ENCODE assay signal across 15 cellular contexts in genomic region chr16:2846511-2847310, GRCh38. TPM values are rescaled to one million over a fixed set of nuclear protein-coding genes. Genes with fewer than 3 reads are reported as not detected.
DNase-seq lines count a peak whose midpoint lies in the region; ATAC-seq, FAIRE-seq and TF ChIP-seq lines count a peak whose summit lies in the region.
"Had no signal": no experiment of that assay in that cellular context is flagged by ENCODE, and none has a peak within 500 bp of the region (broad histone marks: within the 10 kb centered on the region; RNA-seq: fewer than 3 reads in every experiment).

No MANE protein-coding gene starts in this region.

- DNase-seq in MCF 10A (ENCODE audit: unreplicated experiment) (peak; percentile 75), breast epithelium (ENCODE audit: low spot score in 2 of 2) (no peak), foreskin keratinocyte (peak; percentile 72 to 86), urothelium cell line (ENCODE audit: low spot score) (peak; percentile 73), NCI-H2029 (lab: John Stamatoyannopoulos, UW) (no peak), SIG-M5 (lab: John Stamatoyannopoulos, UW) (no peak)
- DNase-seq in activated CD8-positive, alpha-beta T cell treated with anti-CD3 and anti-CD28 coated beads, Interleukin-2, amount 10 ng/mL, durations not matched to agents 7 days and 5 days: no peak
- DNase-seq: BE2C, NCI-H510A treated with DMSO at 0.1 percent for 48 hours, retina had no signal

- no peaks in the 10 kb centered on the region for H3K9me3 ChIP-seq in breast epithelium

- TF ChIP-seq CTCF in MCF 10A (IDR thresholded peaks at IDR 0.05; ENCODE audit: unreplicated experiment) (no peak), breast epithelium (IDR thresholded peaks at IDR 0.05) (no peak), foreskin keratinocyte (conservative IDR thresholded peaks at IDR 0.05) (no peak)

- no peak for ATAC-seq in activated CD8-positive, alpha-beta T cell treated with anti-CD3 and anti-CD28 coated beads, Interleukin-2, amount 10 ng/mL, durations not matched to agents 7 days and 5 days
- peak; percentile 83 for ATAC-seq in foreskin keratinocyte
- ATAC-seq in GM21717 (IDR thresholded peaks at IDR 0.05; ENCODE audit: unreplicated experiment): no peak

- no peak for TF ChIP-seq POLR2A in breast epithelium (IDR thresholded peaks at IDR 0.05)

- H3K27me3 Mint-ChIP-seq in MCF 10A (ENCODE audit: insufficient read depth, unreplicated experiment): peaks cover 13% of the 10 kb centered on the region
- peaks cover 8% of the 10 kb centered on the region for H3K27me3 Mint-ChIP-seq in activated CD8-positive, alpha-beta T cell treated with anti-CD3 and anti-CD28 coated beads, Interleukin-2, amount 10 ng/mL, durations not matched to agents 7 days and 5 days (ENCODE audit: low read depth)

- H3K27me3 ChIP-seq in breast epithelium (peaks cover 0 to 7% of the 10 kb centered on the region in 2 donors), foreskin keratinocyte (no peaks in the 10 kb centered on the region)
- H3K27me3 ChIP-seq: BE2C had no signal

- no peaks in the 10 kb centered on the region for H3K9me3 Mint-ChIP-seq in MCF 10A (ENCODE audit: unreplicated experiment)
- H3K9me3 Mint-ChIP-seq in activated CD8-positive, alpha-beta T cell treated with anti-CD3 and anti-CD28 coated beads, Interleukin-2, amount 10 ng/mL, durations not matched to agents 7 days and 5 days (ENCODE audit: insufficient read depth): no peaks in the 10 kb centered on the region
- H3K9me3 Mint-ChIP-seq: activated T-helper 1 cell treated with anti-CD3 and anti-CD28 coated beads, Interleukin-12 subunit alpha, Interleukin-12 subunit beta, Interleukin-2, Interleukin-4 antibody, amounts not matched to agents 30 ng/mL and 10 ng/mL and 1 ng/mL, durations not matched to agents 14 hours and 24 hours and 36 hours had no signal

- H3K4me1 Mint-ChIP-seq in MCF 10A (ENCODE audit: insufficient read depth, unreplicated experiment): peaks cover 11% of the 10 kb centered on the region
- peaks cover 44% of the 10 kb centered on the region for H3K4me1 Mint-ChIP-seq in activated CD8-positive, alpha-beta T cell treated with anti-CD3 and anti-CD28 coated beads, Interleukin-2, amount 10 ng/mL, durations not matched to agents 7 days and 5 days (ENCODE audit: low read depth)

- H3K27ac Mint-ChIP-seq in MCF 10A (ENCODE audit: low read depth, unreplicated experiment): peak overlapping the region; percentile 80
- peak overlapping the region; percentile 4 for H3K27ac Mint-ChIP-seq in activated CD8-positive, alpha-beta T cell treated with anti-CD3 and anti-CD28 coated beads, Interleukin-2, amount 10 ng/mL, durations not matched to agents 7 days and 5 days
- H3K27ac Mint-ChIP-seq: activated T-helper 1 cell treated with anti-CD3 and anti-CD28 coated beads, Interleukin-12 subunit alpha, Interleukin-12 subunit beta, Interleukin-2, Interleukin-4 antibody, amounts not matched to agents 30 ng/mL and 10 ng/mL and 1 ng/mL, durations not matched to agents 14 hours and 24 hours and 36 hours had no signal

- no peaks in the 10 kb centered on the region for H3K36me3 Mint-ChIP-seq in MCF 10A (ENCODE audit: insufficient read depth, unreplicated experiment)
- no peaks in the 10 kb centered on the region for H3K36me3 Mint-ChIP-seq in activated CD8-positive, alpha-beta T cell treated with anti-CD3 and anti-CD28 coated beads, Interleukin-2, amount 10 ng/mL, durations not matched to agents 7 days and 5 days (ENCODE audit: low read depth)

- H3K27ac ChIP-seq in breast epithelium: no peak overlapping the region
- H3K27ac ChIP-seq in foreskin keratinocyte: no peak overlapping the region
- H3K27ac ChIP-seq: KMS-11 had no signal

- H3K4me3 Mint-ChIP-seq in MCF 10A (ENCODE audit: unreplicated experiment): peak overlapping the region; percentile 13
- no peak overlapping the region for H3K4me3 Mint-ChIP-seq in activated CD8-positive, alpha-beta T cell treated with anti-CD3 and anti-CD28 coated beads, Interleukin-2, amount 10 ng/mL, durations not matched to agents 7 days and 5 days
- H3K4me3 Mint-ChIP-seq: activated T-helper 1 cell treated with anti-CD3 and anti-CD28 coated beads, Interleukin-12 subunit alpha, Interleukin-12 subunit beta, Interleukin-2, Interleukin-4 antibody, amounts not matched to agents 30 ng/mL and 10 ng/mL and 1 ng/mL, durations not matched to agents 14 hours and 24 hours and 36 hours had no signal

- CTCF ChIA-PET in MCF 10A (lab: Yijun Ruan, JAX): interaction anchor here (0.7 kb wide), 1 partner anchor 831 kb away, joined by 3 read pairs; no protein-coding TSS in a partner anchor
- CTCF ChIA-PET in activated CD8-positive, alpha-beta T cell treated with anti-CD3 and anti-CD28 coated beads, Interleukin-2, amount 10 ng/mL, durations not matched to agents 7 days and 5 days (lab: Charles Lee): no interaction called here

- BruUV-seq in MCF 10A (replicated peaks; lab: Mats Ljungman, UMichigan): no TSS peak

- intact Hi-C loops in MCF 10A (cut with micrococcal nuclease) (no loop called here), breast epithelium (cut with DNase I; ENCODE audit: low total_unique reads) (no loop called here)

- no peaks in the 10 kb centered on the region for H3K4me1 ChIP-seq in breast epithelium
- peaks cover 4% of the 10 kb centered on the region for H3K4me1 ChIP-seq in foreskin keratinocyte
- H3K4me1 ChIP-seq: BE2C had no signal

- peak; percentile 72 for FAIRE-seq in urothelium cell line (lab: Jason Lieb, UNC)

- POLR2A ChIA-PET in MCF 10A (lab: Yijun Ruan, JAX): interaction anchor here (0.8 to 0.9 kb wide), 2 partner anchors 22 to 48 kb away, joined by 3 read pairs; partner anchors contain the start of gene PRSS41
- POLR2A ChIA-PET in activated CD8-positive, alpha-beta T cell treated with anti-CD3 and anti-CD28 coated beads, Interleukin-2, amount 10 ng/mL, durations not matched to agents 7 days and 5 days (lab: Charles Lee): no interaction called here

- H3K36me3 ChIP-seq in breast epithelium: no peaks in the 10 kb centered on the region
- H3K36me3 ChIP-seq: BE2C had no signal

- H3K4me3 ChIP-seq in breast epithelium: no peak overlapping the region

RNA-seq across cellular contexts. Expression of gene PRSS22, which starts 11.3 kb away (rescaled TPM):
- not detected in 2 replicates for total RNA-seq in MCF 10A (2022)
- 10 to 100 TPM in 2 of 3 donors, not detected in 1; 13.6 to 18.7 TPM for total RNA-seq in breast epithelium
- total RNA-seq in activated CD8-positive, alpha-beta T cell treated with anti-CD3 and anti-CD28 coated beads, Interleukin-2, amount 10 ng/mL, durations not matched to agents 7 days and 5 days: not detected
- 1.3 and 2.1 TPM in 2 replicates for total RNA-seq in foreskin keratinocyte
- 2.2 and 2.5 TPM in 2 replicates for polyA plus RNA-seq in foreskin keratinocyte
- total RNA-seq: activated T-helper 1 cell treated with anti-CD3 and anti-CD28 coated beads, Interleukin-12 subunit alpha, Interleukin-12 subunit beta, Interleukin-2, Interleukin-4 antibody, amounts not matched to agents 30 ng/mL and 10 ng/mL and 1 ng/mL, durations not matched to agents 14 hours and 24 hours and 36 hours; T-helper 1 cell treated with Interleukin-12 subunit alpha and Interleukin-12 subunit beta and Interleukin-4 antibody, amounts not matched to agents 30 ng/mL and 1 ng/mL, for 36 hours had no signal

RNA-seq across cellular contexts. Expression of gene ZG16B, which starts 16.6 kb away (rescaled TPM):
- total RNA-seq in MCF 10A (2022): 4.0 and 6.9 TPM in 2 replicates
- 10 to 100 TPM in 2 of 3 donors, not detected in 1; 24.6 to 46.5 TPM for total RNA-seq in breast epithelium
- 1 to 10 TPM; 2.9 to 3.7 TPM for total RNA-seq in activated CD8-positive, alpha-beta T cell treated with anti-CD3 and anti-CD28 coated beads, Interleukin-2, amount 10 ng/mL, durations not matched to agents 7 days and 5 days
- total RNA-seq in foreskin keratinocyte: 0.60 and 0.68 TPM in 2 replicates
- polyA plus RNA-seq in foreskin keratinocyte: 0.78 and 0.95 TPM in 2 replicates

RNA-seq across cellular contexts. Expression of gene PRSS21, which starts 29.7 kb away (rescaled TPM):
- total RNA-seq in MCF 10A (2022): 16.4 TPM in 2 replicates
- total RNA-seq in breast epithelium: 1 to 10 TPM in 2 of 3 donors, not detected in 1; 2.9 to 4.9 TPM
- total RNA-seq in activated CD8-positive, alpha-beta T cell treated with anti-CD3 and anti-CD28 coated beads, Interleukin-2, amount 10 ng/mL, durations not matched to agents 7 days and 5 days: 1 to 10 TPM; 5.2 to 6.0 TPM
- total RNA-seq in foreskin keratinocyte: 5.6 and 8.1 TPM in 2 replicates
- 10.8 and 11.2 TPM in 2 replicates for polyA plus RNA-seq in foreskin keratinocyte

RNA-seq across cellular contexts. Expression of gene FLYWCH2, which starts 36.3 kb away (rescaled TPM):
- total RNA-seq in MCF 10A (2022) (24.4 and 27.7 TPM in 2 replicates), breast epithelium (10 to 100 TPM; 36.0 to 49.2 (median 47.9) TPM), foreskin keratinocyte (36.1 and 38.4 TPM in 2 replicates)
- total RNA-seq in activated CD8-positive, alpha-beta T cell treated with anti-CD3 and anti-CD28 coated beads, Interleukin-2, amount 10 ng/mL, durations not matched to agents 7 days and 5 days: 10 to 100 TPM; 22.5 to 22.8 TPM
- 44.5 and 48.4 TPM in 2 replicates for polyA plus RNA-seq in foreskin keratinocyte

RNA-seq across cellular contexts. Expression of gene PRSS41, which starts 48.4 kb away (rescaled TPM):
- total RNA-seq in MCF 10A (2022) (not detected in 2 replicates), breast epithelium (not detected), foreskin keratinocyte (not detected in 2 replicates)
- total RNA-seq in activated CD8-positive, alpha-beta T cell treated with anti-CD3 and anti-CD28 coated beads, Interleukin-2, amount 10 ng/mL, durations not matched to agents 7 days and 5 days: not detected
- polyA plus RNA-seq in foreskin keratinocyte: not detected in 2 replicates
- total RNA-seq: activated T-helper 1 cell treated with anti-CD3 and anti-CD28 coated beads, Interleukin-12 subunit alpha, Interleukin-12 subunit beta, Interleukin-2, Interleukin-4 antibody, amounts not matched to agents 30 ng/mL and 10 ng/mL and 1 ng/mL, durations not matched to agents 14 hours and 24 hours and 36 hours; lower leg skin; T-helper 1 cell treated with Interleukin-12 subunit alpha and Interleukin-12 subunit beta and Interleukin-4 antibody, amounts not matched to agents 30 ng/mL and 1 ng/mL, for 36 hours had no signal

Comparison
In these comparisons a context has a peak if more than half of its experiments do, and no peak if none do; other contexts are left out.
1. DNase-seq: peak in MCF 10A (single experiment), foreskin keratinocyte (2 of 2) and urothelium cell line (single experiment); none in breast epithelium (0 of 2), activated CD8-positive, alpha-beta T cell treated with anti-CD3 and anti-CD28 coated beads, Interleukin-2, amount 10 ng/mL, durations not matched to agents 7 days and 5 days (single experiment), NCI-H2029 (single experiment) and SIG-M5 (single experiment).